1 cellular context compared by ENCODE assay signal in genomic region chr6:80638222-80639055, GRCh38.
TF ChIP-seq lines count a peak whose summit lies in the region.

No MANE protein-coding gene starts in this region.

TF ChIP-seq in SK-N-SH, 30 proteins besides CTCF, POLR2A, EP300 and RAD21 (continued from another document):
- TF ChIP-seq USF1 (IDR thresholded peaks at IDR 0.05; ENCODE audit: borderline replicate concordance, low read depth): 0 out of 2 replicates have a peak, but pooled peaks have one; percentile 32
- TF ChIP-seq CHD2 (IDR thresholded peaks at IDR 0.05; ENCODE audit: low read length, partially characterized antibody): peak; percentile 89
- TF ChIP-seq FOXM1 (IDR thresholded peaks at IDR 0.05; ENCODE audit: low read depth): peak; percentile 93
- peak; percentile 52; the same call in 1 of the 2 replicates for TF ChIP-seq TAF1 (IDR thresholded peaks at IDR 0.05; ENCODE audit: borderline replicate concordance, low read depth, low read length)
- peak; percentile 86 for TF ChIP-seq NFIC (IDR thresholded peaks at IDR 0.05; ENCODE audit: borderline replicate concordance)
- no peak for TF ChIP-seq YY1 (IDR thresholded peaks at IDR 0.05; ENCODE audit: low read depth)
- TF ChIP-seq USF2 (IDR thresholded peaks at IDR 0.05; ENCODE audit: borderline replicate concordance, low read depth, low read length): no peak
- TF ChIP-seq ZBTB33 (IDR thresholded peaks at IDR 0.05; ENCODE audit: borderline replicate concordance, low read depth): peak; percentile 43; the same call in 1 of the 2 replicates
- peak; percentile 65 for TF ChIP-seq FOXJ3 (CRISPR knock-in tag; IDR thresholded peaks at IDR 0.05)
- TF ChIP-seq SMC3 (IDR thresholded peaks at IDR 0.05; ENCODE audit: low read depth, low read length): no peak
- TF ChIP-seq SIN3A (IDR thresholded peaks at IDR 0.05; ENCODE audit: borderline replicate concordance, low read depth, low read length): 0 out of 2 replicates have a peak, but pooled peaks have one; percentile 72
- TF ChIP-seq ELF1 (IDR thresholded peaks at IDR 0.05): peak; percentile 82
- TF ChIP-seq NRF1 (IDR thresholded peaks at IDR 0.05; ENCODE audit: low read depth, low read length): no peak
- TF ChIP-seq FOSL2 (IDR thresholded peaks at IDR 0.05; ENCODE audit: borderline replicate concordance, low read depth): peak; percentile 97
- TF ChIP-seq TEAD4 (IDR thresholded peaks at IDR 0.05; ENCODE audit: borderline replicate concordance, insufficient read depth): peak; percentile 94
- TF ChIP-seq PBX3 (IDR thresholded peaks at IDR 0.05): peak; percentile 96
- TF ChIP-seq RXRA (IDR thresholded peaks at IDR 0.05; ENCODE audit: borderline replicate concordance, low read depth): peak; percentile 80
- peak; percentile 71; the same call in 1 of the 2 replicates for TF ChIP-seq MAX (IDR thresholded peaks at IDR 0.05; ENCODE audit: low read depth)
